Comparison of ENCODE assay signal across 30 cellular contexts in the genomic region with DNA sequence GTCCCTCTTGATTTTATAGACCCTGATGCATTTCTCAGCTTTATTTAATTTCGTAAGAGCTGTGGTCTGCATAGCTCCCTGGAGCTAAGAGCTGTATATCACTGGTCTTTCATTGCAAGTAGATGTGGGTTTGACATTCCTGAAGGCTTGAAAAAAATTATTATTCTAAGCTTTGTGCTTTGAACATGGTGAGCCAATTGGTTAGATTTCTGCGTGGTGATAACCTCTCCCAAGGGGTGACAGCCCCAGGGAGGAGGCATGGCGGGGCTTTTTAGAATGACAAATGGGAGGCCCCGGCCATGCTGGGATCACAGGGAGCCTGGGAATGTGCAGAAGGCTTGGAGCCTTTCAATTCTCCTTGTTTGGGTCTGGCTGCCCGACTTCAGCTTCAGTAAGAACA.
DNase-seq lines count a peak whose midpoint lies in the region; ATAC-seq and TF ChIP-seq lines count a peak whose summit lies in the region.
"Had no signal": no experiment of that assay in that cellular context is flagged by ENCODE, and none has a peak within 500 bp of the region (broad histone marks: within the 10 kb centered on the region; RNA-seq: fewer than 3 reads in every experiment).

No MANE protein-coding gene starts in this region.

- in situ Hi-C loops in astrocyte of the spinal cord (cut with HindIII; ENCODE audit: low sequenced_read_pairs) = no loop called here
- in situ Hi-C loops in GM13977 (cut with MboI; ENCODE audit: low pct_unique_long_range_greater_than_20kb, low sequenced_read_pairs, unreplicated experiment) = no loop called here

- no peaks in the 10 kb centered on the region for H3K27me3 Mint-ChIP-seq in nephron (ENCODE audit: low read depth)

- POLR2A ChIA-PET in HEK293T (lab: Yijun Ruan, JAX) = no interaction called here

- ATAC-seq in GM19395 (IDR thresholded peaks at IDR 0.05; ENCODE audit: unreplicated experiment) (no peak), GM18520 (IDR thresholded peaks at IDR 0.05; ENCODE audit: unreplicated experiment) (no peak)
- ATAC-seq: activated naive CD8-positive, alpha-beta T cell treated with anti-CD3 and anti-CD28 coated beads, Interleukin-2, amount 50 U/mL, for 24 hours; CD8-positive, alpha-beta T cell; effector memory CD8-positive, alpha-beta T cell; stimulated activated naive CD8-positive, alpha-beta T cell treated with anti-CD3 and anti-CD28 coated beads, Interleukin-15, Interleukin-2, amounts not matched to agents 100 U/mL and 50 U/mL, for 24 hours had no signal

- DNase-seq in A172 (ENCODE audit: low spot score) (peak; percentile 39), HEK293T (ENCODE audit: extremely low spot score) (no peak), astrocyte of the spinal cord (ENCODE audit: low read depth, low spot score) (peak; percentile 14), GM13977 (ENCODE audit: low spot score) (no peak), NCI-H146 (lab: John Stamatoyannopoulos, UW) (no peak)
- DNase-seq: 8988T; activated CD4-positive, alpha-beta T cell treated with anti-CD3 and anti-CD28 coated beads for 48 hours; activated naive CD8-positive, alpha-beta T cell treated with anti-CD3 and anti-CD28 coated beads, Interleukin-2, amount 50 U/mL, for 24 hours; activated T-cell treated with anti-CD3 and anti-CD28 coated beads, Interleukin-2, amount 50 U/mL, for 1 hour; CD8-positive, alpha-beta T cell; effector memory CD8-positive, alpha-beta T cell; erythroblast; foreskin melanocyte; Kasumi-1; left cardiac atrium; MV-4-11; NCI-H1694 treated with DMSO at 0.1 percent for 48 hours; NCI-H2171; NCI-H524 treated with DMSO at 0.1 percent for 48 hours; NK-92 treated with Interleukin-12 subunit alpha and Interleukin-12 subunit beta, amount 100 ng/mL, for 24 hours; PC-9; Right ventricle myocardium superior; stimulated activated naive CD8-positive, alpha-beta T cell treated with anti-CD3 and anti-CD28 coated beads, Interleukin-15, Interleukin-2, amounts not matched to agents 100 U/mL and 50 U/mL, for 24 hours; thyroid gland had no signal

- CTCF ChIA-PET in HEK293T (lab: Yijun Ruan, JAX) = no interaction called here

- H3K4me3 Mint-ChIP-seq in nephron = no peak overlapping the region
- H3K4me3 Mint-ChIP-seq: activated naive CD8-positive, alpha-beta T cell treated with anti-CD3 and anti-CD28 coated beads, Interleukin-2, amount 50 U/mL, for 24 hours; B cell; CD8-positive, alpha-beta T cell; effector memory CD8-positive, alpha-beta T cell; neural progenitor cell had no signal

- peaks cover 34% of the 10 kb centered on the region for H3K4me1 Mint-ChIP-seq in nephron
- H3K4me1 Mint-ChIP-seq: activated naive CD8-positive, alpha-beta T cell treated with anti-CD3 and anti-CD28 coated beads, Interleukin-2, amount 50 U/mL, for 24 hours; B cell had no signal

- peaks cover 16% of the 10 kb centered on the region for H3K9me3 Mint-ChIP-seq in nephron
- H3K9me3 Mint-ChIP-seq: effector memory CD8-positive, alpha-beta T cell had no signal

- peak overlapping the region; percentile 67 to 85 (median 73) for H3K27ac Mint-ChIP-seq in nephron
- H3K27ac Mint-ChIP-seq: activated naive CD8-positive, alpha-beta T cell treated with anti-CD3 and anti-CD28 coated beads, Interleukin-2, amount 50 U/mL, for 24 hours; B cell; CD8-positive, alpha-beta T cell; effector memory CD8-positive, alpha-beta T cell; neural progenitor cell had no signal

- no peak overlapping the region for H3K4me3 ChIP-seq in astrocyte of the spinal cord (ENCODE audit: low read depth, low read length)
- H3K4me3 ChIP-seq: coronary artery, neural progenitor cell, PC-9, thyroid gland had no signal

- peaks cover 21% of the 10 kb centered on the region for H3K36me3 Mint-ChIP-seq in nephron (ENCODE audit: low read depth)
- H3K36me3 Mint-ChIP-seq: CD8-positive, alpha-beta T cell had no signal

- TF ChIP-seq CTCF in astrocyte of the spinal cord (IDR thresholded peaks at IDR 0.05; ENCODE audit: low read depth, low read length) = no peak
- no peak for TF ChIP-seq CTCF in nephron (IDR thresholded peaks at IDR 0.05; ENCODE audit: unreplicated experiment in 3 of 3)
- TF ChIP-seq CTCF in GM13977 (IDR thresholded peaks at IDR 0.05; ENCODE audit: extremely low read depth, insufficient read depth, missing control alignments) = no peak

TF ChIP-seq in HEK293T, 16 proteins besides CTCF, POLR2A, EP300 and RAD21:
- TF ChIP-seq HDGF (IDR thresholded peaks at IDR 0.05; ENCODE audit: borderline replicate concordance) = no peak
- TF ChIP-seq, protein P1, sequence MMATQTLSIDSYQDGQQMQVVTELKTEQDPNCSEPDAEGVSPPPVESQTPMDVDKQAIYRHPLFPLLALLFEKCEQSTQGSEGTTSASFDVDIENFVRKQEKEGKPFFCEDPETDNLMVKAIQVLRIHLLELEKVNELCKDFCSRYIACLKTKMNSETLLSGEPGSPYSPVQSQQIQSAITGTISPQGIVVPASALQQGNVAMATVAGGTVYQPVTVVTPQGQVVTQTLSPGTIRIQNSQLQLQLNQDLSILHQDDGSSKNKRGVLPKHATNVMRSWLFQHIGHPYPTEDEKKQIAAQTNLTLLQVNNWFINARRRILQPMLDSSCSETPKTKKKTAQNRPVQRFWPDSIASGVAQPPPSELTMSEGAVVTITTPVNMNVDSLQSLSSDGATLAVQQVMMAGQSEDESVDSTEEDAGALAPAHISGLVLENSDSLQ (IDR thresholded peaks at IDR 0.05) = peak; percentile 63

Comparison
In these comparisons a context has a peak if more than half of its experiments do, and no peak if none do; other contexts are left out.
1. DNase-seq: peak in A172 (single experiment) and astrocyte of the spinal cord (single experiment); none in HEK293T (single experiment), GM13977 (single experiment) and NCI-H146 (single experiment).